In genomic region chr13:89695343-89696257, GRCh38 we compare ENCODE assay signal across 8 cellular contexts.
A peak's percentile ranks its signal among the peaks of the same experiment; 100 is the strongest.
DNase-seq lines count a peak whose midpoint lies in the region; ATAC-seq and TF ChIP-seq lines count a peak whose summit lies in the region.

No MANE protein-coding gene starts in this region.

- intact Hi-C loops in mucosa of descending colon (cut with DNase I, micrococcal nuclease): no loop called here

- peak; percentile 33 for ATAC-seq in mucosa of descending colon
- no peak for ATAC-seq in GM18517 (IDR thresholded peaks at IDR 0.05; ENCODE audit: unreplicated experiment)
- ATAC-seq in activated CD4-positive, CD25-positive, alpha-beta regulatory T cell treated with anti-CD3 and anti-CD28 coated beads, Interleukin-2, amount 50 U/mL, for 24 hours: no peak

- no peak overlapping the region for H3K4me3 ChIP-seq in mucosa of descending colon

- no peaks in the 10 kb centered on the region for H3K9me3 ChIP-seq in mucosa of descending colon

- H3K4me1 ChIP-seq in mucosa of descending colon (ENCODE audit: low read depth): no peaks in the 10 kb centered on the region

- no peaks in the 10 kb centered on the region for H3K36me3 ChIP-seq in mucosa of descending colon (ENCODE audit: low read depth)

- no peak overlapping the region for H3K27ac ChIP-seq in C4-2B

- peak; percentile 95 for TF ChIP-seq CTCF in C4-2B (conservative IDR thresholded peaks at IDR 0.05)
- no peak for TF ChIP-seq CTCF in mucosa of descending colon (IDR thresholded peaks at IDR 0.05)

- DNase-seq in HCEC 1CT (peak; percentile 28), NCI-H82 treated with DMSO at 0.1 percent for 48 hours (lab: John Stamatoyannopoulos, UW; ENCODE audit: unreplicated experiment) (peak; percentile 19), dermis microvascular lymphatic vessel endothelial cell (ENCODE audit: low read depth in 2 of 2) (peak; percentile 44 to 47), mucosa of descending colon (peak in 1 of 3 donors; percentile 62), NCI-H2171 treated with DMSO at 0.1 percent for 48 hours (lab: John Stamatoyannopoulos, UW) (no peak)
